21 cellular contexts compared by ENCODE assay signal in genomic region chr4:137572647-137573046, GRCh38. TPM values are rescaled to one million over a fixed set of nuclear protein-coding genes. Genes with fewer than 3 reads are reported as not detected.
A peak's percentile ranks its signal among the peaks of the same experiment; 100 is the strongest.
DNase-seq lines count a peak whose midpoint lies in the region; ATAC-seq and TF ChIP-seq lines count a peak whose summit lies in the region.
"Had no signal": no experiment of that assay in that cellular context is flagged by ENCODE, and none has a peak within 500 bp of the region (broad histone marks: within the 10 kb centered on the region; RNA-seq: fewer than 3 reads in every experiment).

No MANE protein-coding gene starts in this region.

- POLR2A ChIA-PET in IMR-90 (lab: Charles Lee; ENCODE audit: unreplicated experiment) = no interaction called here

- H3K27me3 ChIP-seq in IMR-90 (ENCODE audit: control insufficient read depth, insufficient read depth, low read length) (no peaks in the 10 kb centered on the region), left ventricle myocardium inferior (ENCODE audit: low read depth) (no peaks in the 10 kb centered on the region)

- intact Hi-C loops in IMR-90 (cut with micrococcal nuclease) (no loop called here), left ventricle myocardium inferior (cut with micrococcal nuclease) (no loop called here), Calu3 (cut with micrococcal nuclease; ENCODE audit: unreplicated experiment) (no loop called here)

- no peak overlapping the region for H3K4ac ChIP-seq in IMR-90 (ENCODE audit: low read depth, low read length)

- H3K9me3 ChIP-seq in IMR-90 (ENCODE audit: control insufficient read depth, insufficient read depth, low read length) = no peaks in the 10 kb centered on the region
- peaks cover under 1% of the 10 kb centered on the region for H3K9me3 ChIP-seq in left ventricle myocardium inferior (replicated peaks)
- H3K9me3 ChIP-seq: Caco-2 had no signal

- no peak overlapping the region for H4K91ac ChIP-seq in IMR-90 (ENCODE audit: insufficient read depth, low read depth, low read length)

- no peak overlapping the region for H2AFZ ChIP-seq in IMR-90 (replicated peaks; ENCODE audit: low read length, poor library complexity)

- H3K4me3 Mint-ChIP-seq in Calu3 (ENCODE audit: low read depth, unreplicated experiment) = no peak overlapping the region
- H3K4me3 Mint-ChIP-seq: CD8-positive, alpha-beta T cell had no signal

- no peak for TF ChIP-seq POLR2A in IMR-90 (IDR thresholded peaks at IDR 0.05; ENCODE audit: low read depth, low read length)

- H2BK20ac ChIP-seq in IMR-90 (ENCODE audit: low read depth, low read length) = no peak overlapping the region

- CTCF ChIA-PET in IMR-90 (lab: Yijun Ruan, JAX) (no interaction called here), Calu3 (lab: Charles Lee) (no interaction called here)

- ATAC-seq in GM18867 (IDR thresholded peaks at IDR 0.05; ENCODE audit: unreplicated experiment) (peak; percentile 13), IMR-90 (ENCODE audit: low read depth) (no peak), HG03439 (IDR thresholded peaks at IDR 0.05; ENCODE audit: unreplicated experiment) (no peak)
- ATAC-seq: CD8-positive, alpha-beta T cell; PC-3; SK-N-SH treated with all-trans-retinoic acid at 6 μM for 48 hours had no signal

- H3K79me1 ChIP-seq in IMR-90 (ENCODE audit: low read depth in 1 of 2, low read length in 2 of 2) = no peaks in the 10 kb centered on the region

- H3K36me3 ChIP-seq in IMR-90 (ENCODE audit: control insufficient read depth, insufficient read depth, low read length) (no peaks in the 10 kb centered on the region), left ventricle myocardium inferior (no peaks in the 10 kb centered on the region)

- 0 out of 2 replicates have a peak, but pooled peaks cover 2% of the 10 kb centered on the region for H3K4me1 ChIP-seq in IMR-90 (ENCODE audit: control insufficient read depth, insufficient read depth, low read length)
- H3K4me1 ChIP-seq in left ventricle myocardium inferior = peaks cover 4% of the 10 kb centered on the region
- H3K4me1 ChIP-seq: Caco-2 had no signal

- 100% methylated on average over 1 of the region's 1 CpG; no CpG with 5 or more reads in 1 of the 2 experiments for WGBS in IMR-90 (ENCODE audit: extremely low coverage in 2 of 2, insufficient read length in 1 of 2), 2 experiments

- no peaks in the 10 kb centered on the region for H3K27me3 Mint-ChIP-seq in Calu3 (ENCODE audit: unreplicated experiment)

- no TSS peak for BruUV-seq in IMR-90 (replicated peaks; lab: Mats Ljungman, UMichigan)
- no TSS peak for BruUV-seq in Calu3 (replicated peaks; lab: Mats Ljungman, UMichigan)

- no peak overlapping the region for H4K5ac ChIP-seq in IMR-90 (ENCODE audit: low read depth, low read length)

- no peak overlapping the region for H3K14ac ChIP-seq in IMR-90 (replicated peaks; ENCODE audit: low read depth, low read length)

- no peak overlapping the region for H3K4me2 ChIP-seq in IMR-90 (ENCODE audit: low read depth, low read length)

- no peak overlapping the region for H4K8ac ChIP-seq in IMR-90 (ENCODE audit: low read depth in 2 of 2, low read length in 2 of 2)

- H3K23ac ChIP-seq in IMR-90 (ENCODE audit: low read depth, low read length) = no peak overlapping the region

- H3K27ac ChIP-seq in IMR-90 (ENCODE audit: insufficient read depth, low read length) (no peak overlapping the region), left ventricle myocardium inferior (replicated peaks) (no peak overlapping the region)
- H3K27ac ChIP-seq: C4-2B had no signal

- in situ Hi-C loops in IMR-90 (cut with MboI; ENCODE audit: low sequenced_read_pairs) = no loop called here

- no peak overlapping the region for H2BK120ac ChIP-seq in IMR-90 (ENCODE audit: low read depth, low read length)

- H2BK5ac ChIP-seq in IMR-90 (ENCODE audit: low read depth, low read length, poor library complexity, severe bottlenecking) = no peak overlapping the region

- peak overlapping the region; percentile 55 for H2AK9ac ChIP-seq in IMR-90 (replicated peaks; ENCODE audit: low read depth, low read length, poor library complexity)

- TF ChIP-seq CTCF in IMR-90 (conservative IDR thresholded peaks at IDR 0.05; ENCODE audit: low read depth, low read length) = no peak
- TF ChIP-seq CTCF in left ventricle myocardium inferior (IDR thresholded peaks at IDR 0.05; ENCODE audit: borderline replicate concordance) = no peak
- TF ChIP-seq CTCF in Calu3 (IDR thresholded peaks at IDR 0.05; ENCODE audit: unreplicated experiment) = no peak

- H3K27ac Mint-ChIP-seq in Calu3 (ENCODE audit: unreplicated experiment) = no peak overlapping the region
- H3K27ac Mint-ChIP-seq: CD8-positive, alpha-beta T cell had no signal

- no peaks in the 10 kb centered on the region for H3K4me1 Mint-ChIP-seq in Calu3 (ENCODE audit: low read depth, unreplicated experiment)

- dilution Hi-C loops in IMR-90 (cut with HindIII; ENCODE audit: low sequenced_read_pairs, unreplicated experiment) = no loop called here

- H3K56ac ChIP-seq in IMR-90 (ENCODE audit: extremely low read depth, insufficient read depth, low read length) = no peak overlapping the region

- H3K36me3 Mint-ChIP-seq in Calu3 (ENCODE audit: insufficient read depth, unreplicated experiment) = no peaks in the 10 kb centered on the region
- H3K36me3 Mint-ChIP-seq: CD8-positive, alpha-beta T cell had no signal

- TF ChIP-seq RAD21 in IMR-90 (IDR thresholded peaks at IDR 0.05; ENCODE audit: low read length) = no peak

- H3K9ac ChIP-seq in IMR-90 (ENCODE audit: low read depth, low read length) = no peak overlapping the region

- no peaks in the 10 kb centered on the region for H3K9me1 ChIP-seq in IMR-90 (ENCODE audit: insufficient read depth, low read length)

- H3K18ac ChIP-seq in IMR-90 (ENCODE audit: low read depth, low read length) = no peak overlapping the region

- DNase-seq in IMR-90 = no peak
- DNase-seq in cortex of kidney (lab: John Stamatoyannopoulos, UW) = peak; percentile 3
- DNase-seq in left ventricle myocardium inferior = no peak
- no peak for DNase-seq in HPDE6-E6E7 (ENCODE audit: extremely low spot score)
- no peak for DNase-seq in Calu3
- DNase-seq: Caco-2; CD8-positive, alpha-beta T cell; DMS79 treated with DMSO at 0.1 percent for 48 hours; KG1; NCI-H1048; NCI-H1417; NCI-H187; NCI-H446; NCI-H524 treated with DMSO at 0.1 percent for 48 hours; NCI-H774; NK-92 treated with Interleukin-12 subunit alpha and Interleukin-12 subunit beta, amount 100 ng/mL, for 24 hours had no signal

- H4K20me1 ChIP-seq in IMR-90 (ENCODE audit: insufficient read depth, low read length) = no peaks in the 10 kb centered on the region

- H2AK5ac ChIP-seq in IMR-90 (ENCODE audit: low read depth, low read length) = no peak overlapping the region

- no peaks in the 10 kb centered on the region for H3K9me3 Mint-ChIP-seq in Calu3 (ENCODE audit: low read depth, unreplicated experiment)

- no peak overlapping the region for H2BK15ac ChIP-seq in IMR-90 (ENCODE audit: low read depth, low read length)

- H3K4me3 ChIP-seq in IMR-90 (ENCODE audit: insufficient read depth, low read depth, low read length) (no peak overlapping the region), left ventricle myocardium inferior (no peak overlapping the region)

TF ChIP-seq in IMR-90, 13 proteins besides CTCF, POLR2A, EP300 and RAD21:
- no peak for TF ChIP-seq FOS (IDR thresholded peaks at IDR 0.05; ENCODE audit: low read depth, low read length)
TF ChIP-seq in IMR-90: peak in this region for 0.

RNA-seq across cellular contexts. Expression of gene PCDH18, which starts 40.4 kb away (rescaled TPM):
- total RNA-seq in IMR-90 (2012; rRNA removed) = 108 and 119 TPM in 2 replicates
- 39.6 and 41.3 TPM in 2 replicates for polyA plus RNA-seq in IMR-90 (2012; rRNA removed)
- polyA plus RNA-seq in IMR-90 (2012; cell fraction: cytosol; rRNA removed) = 26.6 and 28.8 TPM in 2 replicates
- 30.4 and 37.3 TPM in 2 replicates for polyA plus RNA-seq in IMR-90 (2012; cell fraction: nucleus; rRNA removed; ENCODE audit: low replicate concordance)
- total RNA-seq in left ventricle myocardium inferior = 3.4 TPM
- total RNA-seq in Calu3 (2022) = 0.24 and 0.49 TPM in 2 replicates
- total RNA-seq: CD8-positive, alpha-beta T cell had no signal

Comparison
In these comparisons a context has a peak if more than half of its experiments do, and no peak if none do; other contexts are left out.
1. RNA of gene PCDH18, which starts 40.4 kb away (total RNA-seq): 108 to 119 TPM in IMR-90; 3.4 TPM in left ventricle myocardium inferior (single experiment) and 0.24 to 0.49 TPM in Calu3; every median in the first group is over 10 times any median in the second.